In genomic region chr2:240465268-240465764, GRCh38 we compare ENCODE assay signal across 1 cellular context.
TF ChIP-seq lines count a peak whose summit lies in the region.

No MANE protein-coding gene starts in this region.

TF ChIP-seq in SK-N-SH treated with all-trans-retinoic acid at 6 μM for 48 hours, 23 proteins besides CTCF, POLR2A, EP300 and RAD21 (continued from another document):
- TF ChIP-seq OSR1 (CRISPR knock-in tag; IDR thresholded peaks at IDR 0.05), result no peak
- no peak for TF ChIP-seq CSDC2 (CRISPR knock-in tag; IDR thresholded peaks at IDR 0.05)
